1 cellular context compared by ENCODE assay signal in the genomic region with DNA sequence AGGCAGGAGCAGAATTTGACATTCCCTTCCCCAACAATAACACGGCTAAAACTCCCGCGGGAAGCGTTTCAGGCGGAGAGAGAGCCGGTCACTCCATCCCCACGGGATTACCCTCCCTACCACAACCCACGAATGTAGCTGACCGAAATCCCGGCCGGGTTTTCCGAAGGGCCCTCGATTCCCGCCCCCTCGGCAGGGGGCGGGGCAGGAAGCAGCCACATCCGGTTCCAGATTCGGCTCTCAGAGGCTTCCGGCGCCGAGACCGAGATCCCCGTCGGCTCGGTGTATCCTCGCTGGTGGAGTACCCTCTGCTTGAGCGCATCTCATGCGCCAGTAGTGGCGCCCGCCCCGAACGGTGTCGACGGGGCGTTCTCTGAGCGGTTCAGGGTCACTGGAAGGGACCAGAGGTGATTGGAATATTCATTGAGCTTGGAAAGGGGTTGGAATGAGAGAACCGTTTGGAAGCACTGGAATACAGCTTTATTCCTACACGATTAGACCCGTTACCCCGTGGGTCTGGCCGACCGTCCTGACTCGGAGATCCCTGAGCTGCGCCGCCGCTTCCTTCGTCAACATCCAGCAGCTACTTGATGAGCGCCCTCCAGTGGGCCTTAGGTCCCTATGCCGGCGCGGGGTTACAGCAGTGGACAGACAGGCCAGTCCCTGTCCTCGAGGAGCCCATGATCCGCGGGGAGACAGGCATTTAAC.
TF ChIP-seq lines count a peak whose summit lies in the region.

No MANE protein-coding gene starts in this region.

TF ChIP-seq in K562, 482 proteins besides CTCF, POLR2A, EP300 and RAD21 (continued from another document and continues in another):
- TF ChIP-seq ATF2 (CRISPR knock-in tag; IDR thresholded peaks at IDR 0.05) = no peak
- TF ChIP-seq GTF3C2 (IDR thresholded peaks at IDR 0.05; ENCODE audit: borderline replicate concordance, extremely low read depth, insufficient read length) = peak; percentile 8
- TF ChIP-seq SIX5 (IDR thresholded peaks at IDR 0.05; ENCODE audit: borderline replicate concordance in 1 of 2, insufficient read depth in 1 of 2, low read depth in 1 of 2, low read length in 2 of 2) = no peak; a peak in 1 of 4 replicates
- TF ChIP-seq, protein P1, sequence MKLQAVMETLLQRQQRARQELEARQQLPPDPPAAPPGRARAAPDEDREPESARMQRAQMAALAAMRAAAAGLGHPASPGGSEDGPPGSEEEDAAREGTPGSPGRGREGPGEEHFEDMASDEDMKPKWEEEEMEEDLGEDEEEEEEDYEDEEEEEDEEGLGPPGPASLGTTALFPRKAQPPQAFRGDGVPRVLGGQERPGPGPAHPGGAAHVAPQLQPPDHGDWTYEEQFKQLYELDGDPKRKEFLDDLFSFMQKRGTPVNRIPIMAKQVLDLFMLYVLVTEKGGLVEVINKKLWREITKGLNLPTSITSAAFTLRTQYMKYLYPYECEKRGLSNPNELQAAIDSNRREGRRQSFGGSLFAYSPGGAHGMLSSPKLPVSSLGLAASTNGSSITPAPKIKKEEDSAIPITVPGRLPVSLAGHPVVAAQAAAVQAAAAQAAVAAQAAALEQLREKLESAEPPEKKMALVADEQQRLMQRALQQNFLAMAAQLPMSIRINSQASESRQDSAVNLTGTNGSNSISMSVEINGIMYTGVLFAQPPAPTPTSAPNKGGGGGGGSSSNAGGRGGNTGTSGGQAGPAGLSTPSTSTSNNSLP (IDR thresholded peaks at IDR 0.05; ENCODE audit: borderline replicate concordance, low read depth, low read length) = no peak
- TF ChIP-seq, protein P2, sequence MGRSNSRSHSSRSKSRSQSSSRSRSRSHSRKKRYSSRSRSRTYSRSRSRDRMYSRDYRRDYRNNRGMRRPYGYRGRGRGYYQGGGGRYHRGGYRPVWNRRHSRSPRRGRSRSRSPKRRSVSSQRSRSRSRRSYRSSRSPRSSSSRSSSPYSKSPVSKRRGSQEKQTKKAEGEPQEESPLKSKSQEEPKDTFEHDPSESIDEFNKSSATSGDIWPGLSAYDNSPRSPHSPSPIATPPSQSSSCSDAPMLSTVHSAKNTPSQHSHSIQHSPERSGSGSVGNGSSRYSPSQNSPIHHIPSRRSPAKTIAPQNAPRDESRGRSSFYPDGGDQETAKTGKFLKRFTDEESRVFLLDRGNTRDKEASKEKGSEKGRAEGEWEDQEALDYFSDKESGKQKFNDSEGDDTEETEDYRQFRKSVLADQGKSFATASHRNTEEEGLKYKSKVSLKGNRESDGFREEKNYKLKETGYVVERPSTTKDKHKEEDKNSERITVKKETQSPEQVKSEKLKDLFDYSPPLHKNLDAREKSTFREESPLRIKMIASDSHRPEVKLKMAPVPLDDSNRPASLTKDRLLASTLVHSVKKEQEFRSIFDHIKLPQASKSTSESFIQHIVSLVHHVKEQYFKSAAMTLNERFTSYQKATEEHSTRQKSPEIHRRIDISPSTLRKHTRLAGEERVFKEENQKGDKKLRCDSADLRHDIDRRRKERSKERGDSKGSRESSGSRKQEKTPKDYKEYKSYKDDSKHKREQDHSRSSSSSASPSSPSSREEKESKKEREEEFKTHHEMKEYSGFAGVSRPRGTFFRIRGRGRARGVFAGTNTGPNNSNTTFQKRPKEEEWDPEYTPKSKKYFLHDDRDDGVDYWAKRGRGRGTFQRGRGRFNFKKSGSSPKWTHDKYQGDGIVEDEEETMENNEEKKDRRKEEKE (IDR thresholded peaks at IDR 0.05; ENCODE audit: borderline replicate concordance in 1 of 2, control insufficient read depth in 1 of 2, low read depth in 2 of 2, low read length in 1 of 2) = peak; percentile 16 to 35; a peak in 2 of 4 replicates
- TF ChIP-seq MTA2 (IDR thresholded peaks at IDR 0.05; ENCODE audit: low read depth) = peak; percentile 7
- no peak for TF ChIP-seq COPS2 (conservative IDR thresholded peaks at IDR 0.05)
- TF ChIP-seq EP400 (IDR thresholded peaks at IDR 0.05) = peak; percentile 90
- peak; percentile 95 for TF ChIP-seq KDM5B (IDR thresholded peaks at IDR 0.05; ENCODE audit: insufficient replicate concordance, low read depth, low read length)
- TF ChIP-seq ZNF75A (CRISPR knock-in tag; IDR thresholded peaks at IDR 0.05) = no peak; the same call in 1 of the 2 replicates
- TF ChIP-seq PTRF (tag; IDR thresholded peaks at IDR 0.05) = no peak
- no peak; the same call in 1 of the 2 replicates for TF ChIP-seq BACH1 (tag; IDR thresholded peaks at IDR 0.05)
- peak; percentile 52 to 63; a peak in 2 of 4 replicates for TF ChIP-seq HDAC1 (IDR thresholded peaks at IDR 0.05)
- TF ChIP-seq THRAP3 (IDR thresholded peaks at IDR 0.05; ENCODE audit: borderline replicate concordance) = peak; percentile 79
- no peak for TF ChIP-seq ZNF239 (CRISPR knock-in tag; IDR thresholded peaks at IDR 0.05)
- TF ChIP-seq NFIC (IDR thresholded peaks at IDR 0.05) = peak; percentile 74
- no peak; the same call in 1 of the 2 replicates for TF ChIP-seq ZNF384 (IDR thresholded peaks at IDR 0.05; ENCODE audit: low read depth, low read length)
- no peak for TF ChIP-seq ZNF134 (CRISPR knock-in tag; conservative IDR thresholded peaks at IDR 0.05)
- peak; percentile 69 for TF ChIP-seq RBM39 (optimal IDR thresholded peaks at IDR 0.05; ENCODE audit: low read depth, low read length)
- no peak for TF ChIP-seq ZNF224 (CRISPR knock-in tag; IDR thresholded peaks at IDR 0.05)
- TF ChIP-seq, protein P3, sequence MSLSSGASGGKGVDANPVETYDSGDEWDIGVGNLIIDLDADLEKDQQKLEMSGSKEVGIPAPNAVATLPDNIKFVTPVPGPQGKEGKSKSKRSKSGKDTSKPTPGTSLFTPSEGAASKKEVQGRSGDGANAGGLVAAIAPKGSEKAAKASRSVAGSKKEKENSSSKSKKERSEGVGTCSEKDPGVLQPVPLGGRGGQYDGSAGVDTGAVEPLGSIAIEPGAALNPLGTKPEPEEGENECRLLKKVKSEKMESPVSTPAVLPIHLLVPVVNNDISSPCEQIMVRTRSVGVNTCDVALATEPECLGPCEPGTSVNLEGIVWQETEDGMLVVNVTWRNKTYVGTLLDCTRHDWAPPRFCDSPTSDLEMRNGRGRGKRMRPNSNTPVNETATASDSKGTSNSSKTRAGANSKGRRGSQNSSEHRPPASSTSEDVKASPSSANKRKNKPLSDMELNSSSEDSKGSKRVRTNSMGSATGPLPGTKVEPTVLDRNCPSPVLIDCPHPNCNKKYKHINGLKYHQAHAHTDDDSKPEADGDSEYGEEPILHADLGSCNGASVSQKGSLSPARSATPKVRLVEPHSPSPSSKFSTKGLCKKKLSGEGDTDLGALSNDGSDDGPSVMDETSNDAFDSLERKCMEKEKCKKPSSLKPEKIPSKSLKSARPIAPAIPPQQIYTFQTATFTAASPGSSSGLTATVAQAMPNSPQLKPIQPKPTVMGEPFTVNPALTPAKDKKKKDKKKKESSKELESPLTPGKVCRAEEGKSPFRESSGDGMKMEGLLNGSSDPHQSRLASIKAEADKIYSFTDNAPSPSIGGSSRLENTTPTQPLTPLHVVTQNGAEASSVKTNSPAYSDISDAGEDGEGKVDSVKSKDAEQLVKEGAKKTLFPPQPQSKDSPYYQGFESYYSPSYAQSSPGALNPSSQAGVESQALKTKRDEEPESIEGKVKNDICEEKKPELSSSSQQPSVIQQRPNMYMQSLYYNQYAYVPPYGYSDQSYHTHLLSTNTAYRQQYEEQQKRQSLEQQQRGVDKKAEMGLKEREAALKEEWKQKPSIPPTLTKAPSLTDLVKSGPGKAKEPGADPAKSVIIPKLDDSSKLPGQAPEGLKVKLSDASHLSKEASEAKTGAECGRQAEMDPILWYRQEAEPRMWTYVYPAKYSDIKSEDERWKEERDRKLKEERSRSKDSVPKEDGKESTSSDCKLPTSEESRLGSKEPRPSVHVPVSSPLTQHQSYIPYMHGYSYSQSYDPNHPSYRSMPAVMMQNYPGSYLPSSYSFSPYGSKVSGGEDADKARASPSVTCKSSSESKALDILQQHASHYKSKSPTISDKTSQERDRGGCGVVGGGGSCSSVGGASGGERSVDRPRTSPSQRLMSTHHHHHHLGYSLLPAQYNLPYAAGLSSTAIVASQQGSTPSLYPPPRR (CRISPR knock-in tag; IDR thresholded peaks at IDR 0.05; ENCODE audit: borderline replicate concordance) = no peak
- TF ChIP-seq ZNF316 (IDR thresholded peaks at IDR 0.05) = no peak
- 0 out of 2 replicates have a peak, but pooled peaks have one; percentile 41 for TF ChIP-seq PTBP1 (IDR thresholded peaks at IDR 0.05; ENCODE audit: low read depth, low read length)
- no peak for TF ChIP-seq KAT8 (IDR thresholded peaks at IDR 0.05; ENCODE audit: low read depth)
- TF ChIP-seq CHCHD3 (CRISPR knock-in tag; IDR thresholded peaks at IDR 0.05) = peak; percentile 79; the same call in 1 of the 2 replicates
- no peak for TF ChIP-seq WHSC1 (IDR thresholded peaks at IDR 0.05; ENCODE audit: low read length)
- TF ChIP-seq PRMT5 (CRISPR knock-in tag; IDR thresholded peaks at IDR 0.05) = no peak
- TF ChIP-seq RFX1 (IDR thresholded peaks at IDR 0.05) = no peak
- TF ChIP-seq RBM25 (IDR thresholded peaks at IDR 0.05; ENCODE audit: low read depth, low read length, severe bottlenecking) = no peak
- no peak for TF ChIP-seq FOXP4 (CRISPR knock-in tag; IDR thresholded peaks at IDR 0.05; ENCODE audit: borderline replicate concordance)
- TF ChIP-seq NR2C2 (CRISPR knock-in tag; IDR thresholded peaks at IDR 0.05) = peak; percentile 84; the same call in 1 of the 2 replicates
- peak; percentile 82 for TF ChIP-seq NR2C2 (tag; IDR thresholded peaks at IDR 0.05)
- TF ChIP-seq, protein P4, sequence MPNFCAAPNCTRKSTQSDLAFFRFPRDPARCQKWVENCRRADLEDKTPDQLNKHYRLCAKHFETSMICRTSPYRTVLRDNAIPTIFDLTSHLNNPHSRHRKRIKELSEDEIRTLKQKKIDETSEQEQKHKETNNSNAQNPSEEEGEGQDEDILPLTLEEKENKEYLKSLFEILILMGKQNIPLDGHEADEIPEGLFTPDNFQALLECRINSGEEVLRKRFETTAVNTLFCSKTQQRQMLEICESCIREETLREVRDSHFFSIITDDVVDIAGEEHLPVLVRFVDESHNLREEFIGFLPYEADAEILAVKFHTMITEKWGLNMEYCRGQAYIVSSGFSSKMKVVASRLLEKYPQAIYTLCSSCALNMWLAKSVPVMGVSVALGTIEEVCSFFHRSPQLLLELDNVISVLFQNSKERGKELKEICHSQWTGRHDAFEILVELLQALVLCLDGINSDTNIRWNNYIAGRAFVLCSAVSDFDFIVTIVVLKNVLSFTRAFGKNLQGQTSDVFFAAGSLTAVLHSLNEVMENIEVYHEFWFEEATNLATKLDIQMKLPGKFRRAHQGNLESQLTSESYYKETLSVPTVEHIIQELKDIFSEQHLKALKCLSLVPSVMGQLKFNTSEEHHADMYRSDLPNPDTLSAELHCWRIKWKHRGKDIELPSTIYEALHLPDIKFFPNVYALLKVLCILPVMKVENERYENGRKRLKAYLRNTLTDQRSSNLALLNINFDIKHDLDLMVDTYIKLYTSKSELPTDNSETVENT (CRISPR knock-in tag; IDR thresholded peaks at IDR 0.05) = no peak; the same call in 1 of the 2 replicates
- TF ChIP-seq LARP7 (IDR thresholded peaks at IDR 0.05) = 0 out of 2 replicates have a peak, but pooled peaks have one; percentile 14
- peak; percentile 69 for TF ChIP-seq ZNF263 (CRISPR knock-in tag; IDR thresholded peaks at IDR 0.05; ENCODE audit: borderline replicate concordance)
- no peak for TF ChIP-seq FOS (IDR thresholded peaks at IDR 0.05; ENCODE audit: extremely low read depth, insufficient read length)
- no peak for TF ChIP-seq ZNF717 (CRISPR knock-in tag; IDR thresholded peaks at IDR 0.05)
- no peak for TF ChIP-seq RFX5 (IDR thresholded peaks at IDR 0.05; ENCODE audit: low read depth, low read length)
- TF ChIP-seq SP2 (IDR thresholded peaks at IDR 0.05; ENCODE audit: extremely low read depth, low read depth, low read length, poor library complexity, severe bottlenecking) = no peak
